Comparison of ENCODE assay signal across 1 cellular context in genomic region chr2:73294239-73294638, GRCh38.
TF ChIP-seq lines count a peak whose summit lies in the region.

No MANE protein-coding gene starts in this region.

TF ChIP-seq in endothelial cell of umbilical vein, 7 proteins besides CTCF, POLR2A, EP300 and RAD21:
- no peak for TF ChIP-seq MAX (IDR thresholded peaks at IDR 0.05; ENCODE audit: insufficient read depth, insufficient read length)
- TF ChIP-seq MYC (IDR thresholded peaks at IDR 0.05; ENCODE audit: low read depth, low read length): no peak
- no peak for TF ChIP-seq POLR2AphosphoS5 (IDR thresholded peaks at IDR 0.05; ENCODE audit: insufficient read depth, low read depth, low read length)
- no peak for TF ChIP-seq EZH2 (IDR thresholded peaks at IDR 0.05; ENCODE audit: borderline replicate concordance, low read depth, low read length, severe bottlenecking)
- TF ChIP-seq JUN (IDR thresholded peaks at IDR 0.05; ENCODE audit: borderline replicate concordance, insufficient read depth, insufficient read length, low read depth): no peak
- TF ChIP-seq FOS (IDR thresholded peaks at IDR 0.05; ENCODE audit: borderline replicate concordance, insufficient read depth, low read length): no peak
- TF ChIP-seq GATA2 (IDR thresholded peaks at IDR 0.05; ENCODE audit: insufficient read depth, insufficient read length, low read depth, low read length): no peak
